Comparison of ENCODE assay signal across 21 cellular contexts in genomic region chr7:157494506-157495176, GRCh38.
DNase-seq lines count a peak whose midpoint lies in the region; ATAC-seq and TF ChIP-seq lines count a peak whose summit lies in the region.
"Had no signal": no experiment of that assay in that cellular context is flagged by ENCODE, and none has a peak within 500 bp of the region (broad histone marks: within the 10 kb centered on the region; RNA-seq: fewer than 3 reads in every experiment).

No MANE protein-coding gene starts in this region.

- peaks cover 9% of the 10 kb centered on the region for H3K9me3 Mint-ChIP-seq in chondrocyte (ENCODE audit: low read depth)
- H3K9me3 Mint-ChIP-seq in stimulated activated naive B cell treated with anti-CD40 and anti-IgM and Interleukin-4, amounts not matched to agents 10 μg/mL and 1 μg/mL and 100 μg/mL, for 72 hours, result peaks cover 7 to 8% of the 10 kb centered on the region in 2 donors

- ATAC-seq in stimulated activated naive B cell treated with anti-CD40 and anti-IgM and Interleukin-4, amounts not matched to agents 10 μg/mL and 1 μg/mL and 100 μg/mL, for 72 hours (replicated peaks), result no peak
- ATAC-seq: esophagus mucosa, HCT116, left cardiac atrium had no signal

- peak; percentile 50 for DNase-seq in activated CD4-positive, alpha-beta T cell treated with anti-CD3 and anti-CD28 coated beads for 48 hours
- no peak for DNase-seq in activated CD4-positive, alpha-beta T cell treated with anti-CD3 and anti-CD28 coated beads, Interleukin-2, amount 50 U/mL, for 48 hours
- peak; percentile 33 for DNase-seq in stimulated activated CD4-positive, alpha-beta T cell treated with anti-CD3 and anti-CD28 coated beads, Interleukin-1b, Interleukin-23, amount 100 ng/mL, for 48 hours
- DNase-seq in stimulated activated CD4-positive, alpha-beta T cell treated with anti-CD3 and anti-CD28 coated beads, Interleukin-12 subunit alpha, Interleukin-12 subunit beta, amount 100 ng/mL, for 4 hours, result no peak
- DNase-seq in chondrocyte (ENCODE audit: low spot score), result peak; percentile 70
- DNase-seq in stimulated activated naive B cell treated with anti-CD40 and anti-IgM and Interleukin-4, amounts not matched to agents 10 μg/mL and 1 μg/mL and 100 μg/mL, for 72 hours, result no peak
- no peak for DNase-seq in NCI-H446 treated with DMSO at 0.1 percent for 48 hours (lab: John Stamatoyannopoulos, UW)
- no peak for DNase-seq in T-helper 1 cell
- DNase-seq: foreskin melanocyte, left cardiac atrium, mesendoderm, naive B cell, NCI-H187, NCI-H2171 treated with DMSO at 0.1 percent for 48 hours, NCI-H526, ovary, retina had no signal

- H3K4me3 Mint-ChIP-seq in chondrocyte (ENCODE audit: unreplicated experiment), result no peak overlapping the region
- H3K4me3 Mint-ChIP-seq in stimulated activated naive B cell treated with anti-CD40 and anti-IgM and Interleukin-4, amounts not matched to agents 10 μg/mL and 1 μg/mL and 100 μg/mL, for 72 hours, result no peak overlapping the region
- H3K4me3 Mint-ChIP-seq: CD8-positive, alpha-beta memory T cell; naive B cell; T-helper 1 cell treated with Interleukin-12 subunit alpha and Interleukin-12 subunit beta and Interleukin-4 antibody, amounts not matched to agents 30 μg/mL and 1 μg/mL, for 36 hours had no signal

- no peak overlapping the region for H3K27ac Mint-ChIP-seq in chondrocyte (ENCODE audit: unreplicated experiment)
- peak overlapping the region; percentile 62 for H3K27ac Mint-ChIP-seq in stimulated activated naive B cell treated with anti-CD40 and anti-IgM and Interleukin-4, amounts not matched to agents 10 μg/mL and 1 μg/mL and 100 μg/mL, for 72 hours
- H3K27ac Mint-ChIP-seq: T-helper 1 cell treated with Interleukin-12 subunit alpha and Interleukin-12 subunit beta and Interleukin-4 antibody, amounts not matched to agents 30 μg/mL and 1 μg/mL, for 36 hours had no signal

- H3K36me3 Mint-ChIP-seq in chondrocyte (ENCODE audit: low read depth), result no peaks in the 10 kb centered on the region
- H3K36me3 Mint-ChIP-seq in stimulated activated naive B cell treated with anti-CD40 and anti-IgM and Interleukin-4, amounts not matched to agents 10 μg/mL and 1 μg/mL and 100 μg/mL, for 72 hours, result no peaks in the 10 kb centered on the region
- H3K36me3 Mint-ChIP-seq: naive B cell had no signal

- no peak for TF ChIP-seq CTCF in chondrocyte (IDR thresholded peaks at IDR 0.05)

- H3K27me3 Mint-ChIP-seq in chondrocyte (ENCODE audit: low read depth), result peaks cover 10% of the 10 kb centered on the region
- peaks cover 18 to 19% of the 10 kb centered on the region in 2 donors for H3K27me3 Mint-ChIP-seq in stimulated activated naive B cell treated with anti-CD40 and anti-IgM and Interleukin-4, amounts not matched to agents 10 μg/mL and 1 μg/mL and 100 μg/mL, for 72 hours

- H3K4me1 Mint-ChIP-seq in chondrocyte (ENCODE audit: low read depth), result peaks cover 4% of the 10 kb centered on the region
- H3K4me1 Mint-ChIP-seq in stimulated activated naive B cell treated with anti-CD40 and anti-IgM and Interleukin-4, amounts not matched to agents 10 μg/mL and 1 μg/mL and 100 μg/mL, for 72 hours, result peaks cover 15 to 21% of the 10 kb centered on the region in 2 donors

Comparison
In these comparisons a context has a peak if more than half of its experiments do, and no peak if none do; other contexts are left out.
1. DNase-seq: peak in activated CD4-positive, alpha-beta T cell treated with anti-CD3 and anti-CD28 coated beads for 48 hours (single experiment), stimulated activated CD4-positive, alpha-beta T cell treated with anti-CD3 and anti-CD28 coated beads, Interleukin-1b, Interleukin-23, amount 100 ng/mL, for 48 hours (single experiment) and chondrocyte (single experiment); none in activated CD4-positive, alpha-beta T cell treated with anti-CD3 and anti-CD28 coated beads, Interleukin-2, amount 50 U/mL, for 48 hours (0 of 2), stimulated activated CD4-positive, alpha-beta T cell treated with anti-CD3 and anti-CD28 coated beads, Interleukin-12 subunit alpha, Interleukin-12 subunit beta, amount 100 ng/mL, for 4 hours (single experiment), stimulated activated naive B cell treated with anti-CD40 and anti-IgM and Interleukin-4, amounts not matched to agents 10 μg/mL and 1 μg/mL and 100 μg/mL, for 72 hours (single experiment), NCI-H446 treated with DMSO at 0.1 percent for 48 hours (single experiment) and T-helper 1 cell (0 of 5).